ENCODE assay signal across 8 cellular contexts in genomic region chr7:48875300-48875916, GRCh38. TPM values are rescaled to one million over a fixed set of nuclear protein-coding genes. Genes with fewer than 3 reads are reported as not detected.
DNase-seq lines count a peak whose midpoint lies in the region; ATAC-seq and TF ChIP-seq lines count a peak whose summit lies in the region.

No MANE protein-coding gene starts in this region.

- peak overlapping the region; percentile 74 for H3K4me2 ChIP-seq in PC-3 (ENCODE audit: low read length)

- no peak overlapping the region for H3K9ac ChIP-seq in PC-3 (ENCODE audit: low read length)

- H3K36me3 Mint-ChIP-seq in CD8-positive, alpha-beta memory T cell = no peaks in the 10 kb centered on the region

- peak overlapping the region; percentile 51; the same call in 1 of the 2 replicates for H2AFZ ChIP-seq in PC-3 (ENCODE audit: low read length)

- H3K4me3 ChIP-seq in right atrium auricular region = no peak overlapping the region
- peak overlapping the region; percentile 34; the same call in 1 of the 2 replicates for H3K4me3 ChIP-seq in PC-3 (ENCODE audit: low read length)
- no peak overlapping the region for H3K4me3 ChIP-seq in CD8-positive, alpha-beta memory T cell (ENCODE audit: low read length)

- H3K9me3 Mint-ChIP-seq in CD8-positive, alpha-beta memory T cell = peaks cover 0 to 9% (median 2%) of the 10 kb centered on the region in 5 donors

- H3K27ac ChIP-seq in right atrium auricular region (no peak overlapping the region), PC-3 (ENCODE audit: low read length) (no peak overlapping the region)
- H3K27ac ChIP-seq in CD8-positive, alpha-beta memory T cell (ENCODE audit: low read depth, low read length) = no peak overlapping the region

- H4K20me1 ChIP-seq in PC-3 (ENCODE audit: low read length) = no peaks in the 10 kb centered on the region

- ATAC-seq in Right ventricle myocardium superior (ENCODE audit: poor library complexity) = peak; percentile 85
- peak; percentile 100 for ATAC-seq in PC-3

- H3K4me3 Mint-ChIP-seq in CD8-positive, alpha-beta memory T cell = no peak overlapping the region

- no peaks in the 10 kb centered on the region for H3K9me2 ChIP-seq in PC-3 (replicated peaks; ENCODE audit: low read length)

- DNase-seq in Right ventricle myocardium superior = peak; percentile 54
- DNase-seq in right atrium auricular region (ENCODE audit: low spot score) = no peak
- peak; percentile 72 for DNase-seq in PC-3
- peak; percentile 50 for DNase-seq in globus pallidus (ENCODE audit: low spot score)
- DNase-seq in putamen (ENCODE audit: low spot score) = peak; percentile 31
- DNase-seq in activated gamma-delta T cell (lab: John Stamatoyannopoulos, UW) = no peak
- DNase-seq in NCI-H774 (lab: John Stamatoyannopoulos, UW) = no peak
- no peak for DNase-seq in CD8-positive, alpha-beta memory T cell

- intact Hi-C loops in Right ventricle myocardium superior (cut with DNase I) = loop anchor here (5.0 kb wide), 1 partner anchor 448 kb away; no protein-coding TSS in a partner anchor
- intact Hi-C loops in PC-3 (cut with micrococcal nuclease) = loop anchor here (1.0 to 5.0 kb wide), 5 partner anchors 238 to 736 kb away; no protein-coding TSS in a partner anchor

- TF ChIP-seq CTCF in right atrium auricular region (IDR thresholded peaks at IDR 0.05) (peak in 1 of 2 donors; percentile 68), PC-3 (conservative IDR thresholded peaks at IDR 0.05; ENCODE audit: low read depth, low read length) (peak; percentile 80)

- no peak overlapping the region for H3K27ac Mint-ChIP-seq in CD8-positive, alpha-beta memory T cell

- H3K27me3 ChIP-seq in right atrium auricular region (no peaks in the 10 kb centered on the region), PC-3 (ENCODE audit: low read length) (no peaks in the 10 kb centered on the region)
- H3K27me3 ChIP-seq in CD8-positive, alpha-beta memory T cell (ENCODE audit: insufficient read depth, low read length, poor library complexity, severe bottlenecking) = no peaks in the 10 kb centered on the region

- H3K79me2 ChIP-seq in PC-3 (ENCODE audit: low read length) = no peaks in the 10 kb centered on the region

- no TSS peak for BruUV-seq in PC-3 (replicated peaks; lab: Mats Ljungman, UMichigan)

- H3K36me3 ChIP-seq in right atrium auricular region = no peaks in the 10 kb centered on the region
- no peaks in the 10 kb centered on the region for H3K36me3 ChIP-seq in PC-3 (ENCODE audit: low read depth, low read length)
- H3K36me3 ChIP-seq in CD8-positive, alpha-beta memory T cell (ENCODE audit: insufficient read depth, low read length) = no peaks in the 10 kb centered on the region

- no peaks in the 10 kb centered on the region for H3K4me1 ChIP-seq in right atrium auricular region
- H3K4me1 ChIP-seq in PC-3 (ENCODE audit: insufficient read depth, low read length) = no peaks in the 10 kb centered on the region
- H3K4me1 ChIP-seq in CD8-positive, alpha-beta memory T cell (ENCODE audit: insufficient read depth, low read length) = no peaks in the 10 kb centered on the region

- H3K27me3 Mint-ChIP-seq in CD8-positive, alpha-beta memory T cell = no peaks in the 10 kb centered on the region

- POLR2A ChIA-PET in PC-3 (lab: Charles Lee; ENCODE audit: unreplicated experiment) = no interaction called here
- POLR2A ChIA-PET in CD8-positive, alpha-beta memory T cell (lab: Charles Lee) = no interaction called here

- CTCF ChIA-PET in PC-3 (lab: Charles Lee) = interaction anchor here (0.5 to 1.3 kb wide), 4 partner anchors 161 to 720 kb away, joined by 3 to 5 read pairs (median 3); no protein-coding TSS in a partner anchor
- CTCF ChIA-PET in CD8-positive, alpha-beta memory T cell (lab: Charles Lee) = no interaction called here

- H3K4me1 Mint-ChIP-seq in CD8-positive, alpha-beta memory T cell = no peaks in the 10 kb centered on the region

- H3F3A ChIP-seq in PC-3 (ENCODE audit: low read length, unreplicated experiment) = no peaks in the 10 kb centered on the region

- no peaks in the 10 kb centered on the region for H3K9me3 ChIP-seq in right atrium auricular region
- no peaks in the 10 kb centered on the region for H3K9me3 ChIP-seq in PC-3 (ENCODE audit: low read length)
- no peaks in the 10 kb centered on the region for H3K9me3 ChIP-seq in CD8-positive, alpha-beta memory T cell (ENCODE audit: low read length)

RNA-seq across cellular contexts. Expression of gene CDC14C, which starts 48.9 kb away (rescaled TPM):
- total RNA-seq in Right ventricle myocardium superior (not detected), right atrium auricular region (not detected), PC-3 (2014; rRNA removed) (not detected in 2 replicates)
- not detected for total RNA-seq in CD8-positive, alpha-beta memory T cell
- not detected for polyA plus RNA-seq in CD8-positive, alpha-beta memory T cell

Comparison
In these comparisons a context has a peak if more than half of its experiments do, and no peak if none do; other contexts are left out.
1. DNase-seq: peak in Right ventricle myocardium superior (single experiment), PC-3 (single experiment), globus pallidus (single experiment) and putamen (single experiment); none in right atrium auricular region (single experiment), activated gamma-delta T cell (single experiment), NCI-H774 (single experiment) and CD8-positive, alpha-beta memory T cell (0 of 5).